In the genomic region with DNA sequence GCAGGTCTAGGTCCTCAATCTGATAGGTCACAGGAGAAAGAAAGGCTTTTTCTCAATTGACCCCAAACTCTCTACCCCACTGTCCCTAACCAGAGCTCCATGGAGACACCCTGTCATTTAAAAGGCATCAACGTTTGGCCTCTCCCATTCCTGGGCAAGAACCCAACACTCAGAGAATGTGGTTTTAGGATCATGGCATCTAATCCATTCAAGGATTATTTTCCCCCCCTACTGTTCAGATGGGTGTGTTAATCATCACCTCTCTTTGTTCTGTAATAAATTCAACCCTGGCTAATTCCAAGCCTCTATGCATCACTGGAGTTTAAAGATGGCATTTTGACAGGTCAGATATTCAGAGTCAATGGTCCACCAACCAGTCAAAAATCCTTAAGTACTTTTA, we compare ENCODE assay signal across 20 cellular contexts. TPM values are rescaled to one million over a fixed set of nuclear protein-coding genes. Genes with fewer than 3 reads are reported as not detected.
DNase-seq lines count a peak whose midpoint lies in the region; ATAC-seq, FAIRE-seq and TF ChIP-seq lines count a peak whose summit lies in the region.
"Had no signal": no experiment of that assay in that cellular context is flagged by ENCODE, and none has a peak within 500 bp of the region (broad histone marks: within the 10 kb centered on the region; RNA-seq: fewer than 3 reads in every experiment).

No MANE protein-coding gene starts in this region.

- H3K27me3 ChIP-seq in astrocyte (ENCODE audit: insufficient read depth, low read length), result peaks cover 4% of the 10 kb centered on the region
- no peaks in the 10 kb centered on the region for H3K27me3 ChIP-seq in neural progenitor cell
- H3K27me3 ChIP-seq: neutrophil had no signal

- peaks cover 3% of the 10 kb centered on the region for H3K9me3 Mint-ChIP-seq in astrocyte (ENCODE audit: unreplicated experiment)
- H3K9me3 Mint-ChIP-seq in neural progenitor cell, result no peaks in the 10 kb centered on the region

- TF ChIP-seq CTCF in astrocyte (IDR thresholded peaks at IDR 0.05; ENCODE audit: insufficient read depth, low read depth, low read length) (no peak), neural progenitor cell (IDR thresholded peaks at IDR 0.05) (no peak), omental fat pad (IDR thresholded peaks at IDR 0.05) (no peak)

- no peak overlapping the region for H3K4me2 ChIP-seq in astrocyte (ENCODE audit: low read length)
- H3K4me2 ChIP-seq in neural progenitor cell, result no peak overlapping the region

- H2AFZ ChIP-seq in astrocyte (ENCODE audit: low read depth, low read length) (no peak overlapping the region), neural progenitor cell (replicated peaks) (no peak overlapping the region)

- no peaks in the 10 kb centered on the region for H3K9me3 ChIP-seq in astrocyte (ENCODE audit: insufficient read depth, low read depth, low read length)
- H3K9me3 ChIP-seq in neural progenitor cell (ENCODE audit: low read depth), result no peaks in the 10 kb centered on the region
- H3K9me3 ChIP-seq: neutrophil had no signal

- H3K36me3 Mint-ChIP-seq in astrocyte (ENCODE audit: low read depth, unreplicated experiment) (no peaks in the 10 kb centered on the region), neural progenitor cell (no peaks in the 10 kb centered on the region)

- H3K27ac ChIP-seq in astrocyte (ENCODE audit: low read depth, low read length), result no peak overlapping the region
- no peak overlapping the region for H3K27ac ChIP-seq in neural progenitor cell
- H3K27ac ChIP-seq: neutrophil had no signal

- H3K4me1 Mint-ChIP-seq in astrocyte (ENCODE audit: low read depth, unreplicated experiment) (peaks cover 11% of the 10 kb centered on the region), neural progenitor cell (peaks cover 4% of the 10 kb centered on the region)
- H3K4me1 Mint-ChIP-seq: B cell had no signal

- H3K9ac ChIP-seq in astrocyte (ENCODE audit: low read length), result no peak overlapping the region
- no peak overlapping the region for H3K9ac ChIP-seq in neural progenitor cell

- H3K4me3 ChIP-seq in astrocyte (ENCODE audit: insufficient read depth, low read depth, low read length) (no peak overlapping the region), neural progenitor cell (no peak overlapping the region)

- ATAC-seq in GM18858 (IDR thresholded peaks at IDR 0.05; ENCODE audit: unreplicated experiment), result no peak
- no peak for ATAC-seq in HG02970 (IDR thresholded peaks at IDR 0.05; ENCODE audit: low FRiP score, unreplicated experiment)
- no peak for ATAC-seq in omental fat pad (ENCODE audit: low FRiP score)
- ATAC-seq: HCT116, left lobe of liver, sciatic nerve had no signal

- peaks cover 5% of the 10 kb centered on the region for H3K27me3 Mint-ChIP-seq in astrocyte (ENCODE audit: low read depth, unreplicated experiment)
- peaks cover 3% of the 10 kb centered on the region for H3K27me3 Mint-ChIP-seq in neural progenitor cell (ENCODE audit: insufficient read depth, low read depth)

- H3K4me3 Mint-ChIP-seq in astrocyte (ENCODE audit: unreplicated experiment) (no peak overlapping the region), neural progenitor cell (no peak overlapping the region)
- H3K4me3 Mint-ChIP-seq: B cell had no signal

- H3K36me3 ChIP-seq in astrocyte (ENCODE audit: insufficient read depth, low read length) (no peaks in the 10 kb centered on the region), neural progenitor cell (no peaks in the 10 kb centered on the region)
- H3K36me3 ChIP-seq: neutrophil had no signal

- DNase-seq in COR-L47 (lab: John Stamatoyannopoulos, UW) (peak; percentile 2), HK-2 (ENCODE audit: unreplicated experiment) (peak; percentile 41), astrocyte (ENCODE audit: low read depth) (no peak), neural progenitor cell (ENCODE audit: low spot score) (peak; percentile 40), amniotic stem cell (lab: John Stamatoyannopoulos, UW) (no peak), omental fat pad (ENCODE audit: low spot score) (no peak)
- DNase-seq: activated CD4-positive, alpha-beta T cell treated with anti-CD3 and anti-CD28 coated beads, Interleukin-2, amount 50 U/mL, for 1 hour; activated naive CD4-positive, alpha-beta T cell treated with Interleukin-2 at 50 U/mL for 16 hours; cortex of kidney; NCI-H1694; stimulated activated CD4-positive, alpha-beta T cell treated with anti-CD3 and anti-CD28 coated beads, Interleukin-2, amount 100 ng/mL, for 24 hours had no signal

- H3K27ac Mint-ChIP-seq in astrocyte (ENCODE audit: unreplicated experiment) (no peak overlapping the region), neural progenitor cell (no peak overlapping the region)
- H3K27ac Mint-ChIP-seq: B cell had no signal

- H3K79me2 ChIP-seq in astrocyte (ENCODE audit: insufficient read depth, low read length) (no peaks in the 10 kb centered on the region), neural progenitor cell (ENCODE audit: low read depth) (no peaks in the 10 kb centered on the region)

- peaks cover 8% of the 10 kb centered on the region for H4K20me1 ChIP-seq in astrocyte (ENCODE audit: insufficient read depth, low read length)
- H4K20me1 ChIP-seq in neural progenitor cell (ENCODE audit: low read depth), result no peaks in the 10 kb centered on the region

- H3F3A ChIP-seq in neural progenitor cell (ENCODE audit: low read depth), result no peaks in the 10 kb centered on the region

- H3K4me1 ChIP-seq in astrocyte (ENCODE audit: insufficient read depth, low read length), result peaks cover 17% of the 10 kb centered on the region
- peaks cover 7% of the 10 kb centered on the region for H3K4me1 ChIP-seq in neural progenitor cell

- FAIRE-seq in astrocyte (lab: Jason Lieb, UNC), result peak; percentile 73
- FAIRE-seq: frontal cortex, TTC549 had no signal

RNA-seq across cellular contexts. Expression of a gene that starts 42.7 kb away (rescaled TPM):
- total RNA-seq in astrocyte (0.07 and 0.10 TPM in 2 replicates), neural progenitor cell (ENCODE audit: low replicate concordance) (2.8 and 2.9 TPM in 2 replicates), omental fat pad (1 to 10 TPM; 1.8 to 4.1 (median 3.2) TPM)

Comparison
In these comparisons a context has a peak if more than half of its experiments do, and no peak if none do; other contexts are left out.
1. DNase-seq: peak in COR-L47 (single experiment), HK-2 (single experiment) and neural progenitor cell (single experiment); none in astrocyte (single experiment), amniotic stem cell (single experiment) and omental fat pad (single experiment).